18 cellular contexts compared by ENCODE assay signal in the genomic region with DNA sequence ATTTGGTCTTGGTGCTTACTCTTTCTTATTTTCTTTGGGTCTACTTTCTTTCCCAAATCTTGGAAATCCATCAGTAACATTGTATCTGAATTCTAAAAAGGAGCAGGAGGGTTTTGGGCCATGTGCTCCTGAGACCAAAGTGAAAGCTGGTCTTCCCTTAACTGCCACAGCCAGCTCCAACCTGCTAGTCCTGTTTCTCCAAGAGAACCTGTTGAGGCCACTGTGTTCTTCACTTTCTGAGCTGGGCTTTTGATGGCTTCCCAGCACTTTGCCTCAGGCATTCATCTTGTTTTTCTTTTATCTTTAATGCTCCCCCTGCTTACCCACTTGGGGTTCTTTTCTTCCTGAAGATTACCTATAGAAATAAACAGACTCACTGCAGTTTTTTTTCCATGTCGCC. TPM values are rescaled to one million over a fixed set of nuclear protein-coding genes. Genes with fewer than 3 reads are reported as not detected.
"Had no signal": no experiment of that assay in that cellular context is flagged by ENCODE, and none has a peak within 500 bp of the region (broad histone marks: within the 10 kb centered on the region; RNA-seq: fewer than 3 reads in every experiment).

No MANE protein-coding gene starts in this region.

- H3K27ac ChIP-seq: dorsolateral prefrontal cortex, parathyroid adenoma, thoracic aorta had no signal

- H3K4me1 Mint-ChIP-seq: activated naive CD4-positive, alpha-beta T cell treated with anti-CD3 and anti-CD28 coated beads, Interleukin-2, amount 10 ng/mL, durations not matched to agents 7 days and 5 days; activated naive CD8-positive, alpha-beta T cell treated with anti-CD3 and anti-CD28 coated beads, Interleukin-2, amount 50 U/mL, for 24 hours; memory B cell; naive thymus-derived CD8-positive, alpha-beta T cell; stimulated activated naive B cell treated with anti-CD40 and anti-IgM and Interleukin-4, amounts not matched to agents 10 μg/mL and 1 μg/mL and 100 μg/mL, for 72 hours; T-cell had no signal

- H3K36me3 Mint-ChIP-seq: activated naive CD4-positive, alpha-beta T cell treated with anti-CD3 and anti-CD28 coated beads, Interleukin-2, amount 10 ng/mL, durations not matched to agents 7 days and 5 days; memory B cell; stimulated activated naive B cell treated with anti-CD40 and anti-IgM and Interleukin-4, amounts not matched to agents 10 μg/mL and 1 μg/mL and 100 μg/mL, for 72 hours; T-cell had no signal

- H3K36me3 ChIP-seq: thoracic aorta had no signal

- H2AFZ ChIP-seq: parathyroid adenoma had no signal

- H3K79me2 ChIP-seq: parathyroid adenoma had no signal

- H3K27me3 Mint-ChIP-seq: activated naive CD4-positive, alpha-beta T cell treated with anti-CD3 and anti-CD28 coated beads, Interleukin-2, amount 10 ng/mL, durations not matched to agents 7 days and 5 days; activated naive CD8-positive, alpha-beta T cell treated with anti-CD3 and anti-CD28 coated beads, Interleukin-2, amount 50 U/mL, for 24 hours; brain; memory B cell; naive thymus-derived CD8-positive, alpha-beta T cell; stimulated activated naive B cell treated with anti-CD40 and anti-IgM and Interleukin-4, amounts not matched to agents 10 μg/mL and 1 μg/mL and 100 μg/mL, for 72 hours; T-cell had no signal

- H3K9me3 ChIP-seq: thoracic aorta had no signal

- ATAC-seq: activated naive CD8-positive, alpha-beta T cell treated with anti-CD3 and anti-CD28 coated beads, Interleukin-2, amount 50 U/mL, for 24 hours; activated T-cell treated with anti-CD3 and anti-CD28 coated beads, Interleukin-2, amount 50 U/mL, for 4 hours; naive thymus-derived CD8-positive, alpha-beta T cell; stimulated activated naive B cell treated with anti-CD40 and anti-IgM and Interleukin-4, amounts not matched to agents 10 μg/mL and 1 μg/mL and 100 μg/mL, for 72 hours; T-cell had no signal

- H3K27me3 ChIP-seq: dorsolateral prefrontal cortex had no signal

- H3K27ac Mint-ChIP-seq: activated naive CD4-positive, alpha-beta T cell treated with anti-CD3 and anti-CD28 coated beads, Interleukin-2, amount 10 ng/mL, durations not matched to agents 7 days and 5 days; activated naive CD8-positive, alpha-beta T cell treated with anti-CD3 and anti-CD28 coated beads, Interleukin-2, amount 50 U/mL, for 24 hours; memory B cell; naive thymus-derived CD8-positive, alpha-beta T cell; stimulated activated naive B cell treated with anti-CD40 and anti-IgM and Interleukin-4, amounts not matched to agents 10 μg/mL and 1 μg/mL and 100 μg/mL, for 72 hours; T-cell had no signal

- FAIRE-seq: colon had no signal

- H3K9ac ChIP-seq: parathyroid adenoma had no signal

- H3K4me3 ChIP-seq: dorsolateral prefrontal cortex, thoracic aorta had no signal

- DNase-seq: activated CD4-positive, alpha-beta T cell treated with anti-CD3 and anti-CD28 coated beads, Interleukin-2, amount 50 U/mL, for 1 hour; activated CD8-positive, alpha-beta memory T cell treated with anti-CD3 and anti-CD28 coated beads, Interleukin-2, amount 50 U/mL, for 4 hours; activated naive CD4-positive, alpha-beta T cell treated with anti-CD3 and anti-CD28 coated beads, Interleukin-2, amount 10 ng/mL, durations not matched to agents 7 days and 5 days; activated naive CD8-positive, alpha-beta T cell treated with anti-CD3 and anti-CD28 coated beads, Interleukin-2, amount 50 U/mL, for 24 hours; activated T-cell treated with anti-CD3 and anti-CD28 coated beads, Interleukin-2, amount 50 U/mL, for 4 hours; anterior cingulate cortex; central memory CD4-positive, alpha-beta T cell; dorsolateral prefrontal cortex; foreskin melanocyte; kidney glomerular epithelial cell; naive thymus-derived CD8-positive, alpha-beta T cell; stimulated activated naive B cell treated with anti-CD40 and anti-IgM and Interleukin-4, amounts not matched to agents 10 μg/mL and 1 μg/mL and 100 μg/mL, for 72 hours; T-cell had no signal

- H3K4me3 Mint-ChIP-seq: activated naive CD4-positive, alpha-beta T cell treated with anti-CD3 and anti-CD28 coated beads, Interleukin-2, amount 10 ng/mL, durations not matched to agents 7 days and 5 days; activated naive CD8-positive, alpha-beta T cell treated with anti-CD3 and anti-CD28 coated beads, Interleukin-2, amount 50 U/mL, for 24 hours; activated T-cell treated with anti-CD3 and anti-CD28 coated beads, Interleukin-2, amount 50 U/mL, for 4 hours; brain; memory B cell; naive thymus-derived CD8-positive, alpha-beta T cell; stimulated activated naive B cell treated with anti-CD40 and anti-IgM and Interleukin-4, amounts not matched to agents 10 μg/mL and 1 μg/mL and 100 μg/mL, for 72 hours; T-cell had no signal

RNA-seq across cellular contexts. Expression of a gene that starts 53.3 kb away (rescaled TPM):
- total RNA-seq: activated T-cell treated with anti-CD3 and anti-CD28 coated beads, Interleukin-2, amount 50 U/mL, for 4 hours; naive thymus-derived CD8-positive, alpha-beta T cell had no signal
